Comparison of ENCODE assay signal across 1 cellular context in genomic region chr6:53544500-53545308, GRCh38.
TF ChIP-seq lines count a peak whose summit lies in the region.

Gene GCLC (minus strand): TSS chr6:53545101. CDS start chr6:53544645, 456 bp downstream.

TF ChIP-seq in HepG2, 621 proteins besides CTCF, POLR2A, EP300 and RAD21 (continued from another document and continues in another):
- TF ChIP-seq ZBTB4 (CRISPR knock-in tag; IDR thresholded peaks at IDR 0.05; ENCODE audit: borderline replicate concordance) = peak; percentile 22; the same call in 1 of the 2 replicates
- TF ChIP-seq YEATS2 (CRISPR knock-in tag; IDR thresholded peaks at IDR 0.05; ENCODE audit: borderline replicate concordance) = peak; percentile 89
- TF ChIP-seq PHF21A (CRISPR knock-in tag; IDR thresholded peaks at IDR 0.05) = peak; percentile 89
- TF ChIP-seq KLF6 (CRISPR knock-in tag; IDR thresholded peaks at IDR 0.05) = peak; percentile 96
- peak; percentile 92 for TF ChIP-seq ARNTL (CRISPR knock-in tag; IDR thresholded peaks at IDR 0.05)
- peak; percentile 99 for TF ChIP-seq RBFOX2 (IDR thresholded peaks at IDR 0.05; ENCODE audit: low read depth, low read length)
- peak; percentile 70 for TF ChIP-seq PHF5A (CRISPR knock-in tag; IDR thresholded peaks at IDR 0.05; ENCODE audit: low read depth, unreplicated experiment)
- TF ChIP-seq JUNB (CRISPR knock-in tag; IDR thresholded peaks at IDR 0.05; ENCODE audit: borderline replicate concordance) = no peak
- TF ChIP-seq JUND (CRISPR knock-in tag; IDR thresholded peaks at IDR 0.05) = 0 out of 2 replicates have a peak, but pooled peaks have one; percentile 44
- no peak for TF ChIP-seq TRIM24 (CRISPR knock-in tag; IDR thresholded peaks at IDR 0.05)
- TF ChIP-seq SAP130 (CRISPR knock-in tag; IDR thresholded peaks at IDR 0.05; ENCODE audit: low read depth) = peak; percentile 98
- TF ChIP-seq ONECUT2 (CRISPR knock-in tag; IDR thresholded peaks at IDR 0.05) = 0 out of 2 replicates have a peak, but pooled peaks have one; percentile 53
- peak; percentile 91 for TF ChIP-seq POGK (CRISPR knock-in tag; conservative IDR thresholded peaks at IDR 0.05)
- TF ChIP-seq ZNF512 (CRISPR knock-in tag; IDR thresholded peaks at IDR 0.05) = no peak; the same call in 1 of the 2 replicates
- peak; percentile 88; the same call in 1 of the 2 replicates for TF ChIP-seq KLF12 (CRISPR knock-in tag; IDR thresholded peaks at IDR 0.05; ENCODE audit: borderline replicate concordance)
- peak; percentile 86 for TF ChIP-seq TFDP1 (CRISPR knock-in tag; IDR thresholded peaks at IDR 0.05; ENCODE audit: borderline replicate concordance)
- TF ChIP-seq ZSCAN20 (CRISPR knock-in tag; IDR thresholded peaks at IDR 0.05; ENCODE audit: borderline replicate concordance) = peak; percentile 38; the same call in 1 of the 2 replicates
- peak; percentile 59; the same call in 1 of the 2 replicates for TF ChIP-seq STAT5B (CRISPR knock-in tag; IDR thresholded peaks at IDR 0.05)
- TF ChIP-seq ZBTB49 (CRISPR knock-in tag; IDR thresholded peaks at IDR 0.05; ENCODE audit: borderline replicate concordance) = no peak
- peak; percentile 96 for TF ChIP-seq ZNF878 (CRISPR knock-in tag; IDR thresholded peaks at IDR 0.05)
- peak; percentile 80; the same call in 1 of the 2 replicates for TF ChIP-seq TP53 (CRISPR knock-in tag; conservative IDR thresholded peaks at IDR 0.05)
- peak; percentile 7; the same call in 1 of the 2 replicates for TF ChIP-seq ATF3 (CRISPR knock-in tag; IDR thresholded peaks at IDR 0.05)
- peak; percentile 39; the same call in 1 of the 2 replicates for TF ChIP-seq SMAD1 (CRISPR knock-in tag; IDR thresholded peaks at IDR 0.05; ENCODE audit: borderline replicate concordance, low read depth)
- no peak; the same call in 1 of the 2 replicates for TF ChIP-seq ZNF83 (CRISPR knock-in tag; IDR thresholded peaks at IDR 0.05; ENCODE audit: borderline replicate concordance)
- peak; percentile 86 for TF ChIP-seq FOXK1 (CRISPR knock-in tag; IDR thresholded peaks at IDR 0.05; ENCODE audit: borderline replicate concordance, low read depth)
- no peak for TF ChIP-seq NBN (conservative IDR thresholded peaks at IDR 0.05)
- no peak for TF ChIP-seq ZNF136 (CRISPR knock-in tag; IDR thresholded peaks at IDR 0.05; ENCODE audit: low read depth)
- TF ChIP-seq TBP (CRISPR knock-in tag; IDR thresholded peaks at IDR 0.05) = no peak
- 0 out of 2 replicates have a peak, but pooled peaks have one; percentile 58 for TF ChIP-seq ZBTB21 (CRISPR knock-in tag; IDR thresholded peaks at IDR 0.05)
- no peak for TF ChIP-seq NCOR1 (IDR thresholded peaks at IDR 0.05; ENCODE audit: borderline replicate concordance, low read length)
- peak; percentile 82 for TF ChIP-seq ZGPAT (CRISPR knock-in tag; IDR thresholded peaks at IDR 0.05)
- TF ChIP-seq ZNF543 (CRISPR knock-in tag; IDR thresholded peaks at IDR 0.05) = peak; percentile 75
- no peak for TF ChIP-seq ZNF549 (CRISPR knock-in tag; IDR thresholded peaks at IDR 0.05)
- TF ChIP-seq ATRX (CRISPR knock-in tag; IDR thresholded peaks at IDR 0.05; ENCODE audit: borderline replicate concordance) = no peak
- peak; percentile 92 for TF ChIP-seq TGIF2 (CRISPR knock-in tag; IDR thresholded peaks at IDR 0.05)
- TF ChIP-seq RNF219 (CRISPR knock-in tag; IDR thresholded peaks at IDR 0.05) = no peak
- TF ChIP-seq ZNF431 (CRISPR knock-in tag; IDR thresholded peaks at IDR 0.05; ENCODE audit: borderline replicate concordance, low read depth) = peak; percentile 85
- TF ChIP-seq ZNF709 (CRISPR knock-in tag; IDR thresholded peaks at IDR 0.05) = peak; percentile 85; the same call in 1 of the 2 replicates
- TF ChIP-seq KMT2A (CRISPR knock-in tag; IDR thresholded peaks at IDR 0.05) = peak; percentile 90; the same call in 1 of the 2 replicates
- TF ChIP-seq HNF4A (CRISPR knock-in tag; IDR thresholded peaks at IDR 0.05) = peak; percentile 58
- TF ChIP-seq PAXIP1 (CRISPR knock-in tag; conservative IDR thresholded peaks at IDR 0.05) = peak; percentile 63; the same call in 1 of the 2 replicates
- TF ChIP-seq ZSCAN29 (CRISPR knock-in tag; conservative IDR thresholded peaks at IDR 0.05) = no peak; the same call in 1 of the 2 replicates
- no peak for TF ChIP-seq ZNF432 (CRISPR knock-in tag; IDR thresholded peaks at IDR 0.05; ENCODE audit: borderline replicate concordance)
- peak; percentile 90 for TF ChIP-seq ETV6 (CRISPR knock-in tag; conservative IDR thresholded peaks at IDR 0.05)
